Comparison of ENCODE assay signal across 1 cellular context in the genomic region with DNA sequence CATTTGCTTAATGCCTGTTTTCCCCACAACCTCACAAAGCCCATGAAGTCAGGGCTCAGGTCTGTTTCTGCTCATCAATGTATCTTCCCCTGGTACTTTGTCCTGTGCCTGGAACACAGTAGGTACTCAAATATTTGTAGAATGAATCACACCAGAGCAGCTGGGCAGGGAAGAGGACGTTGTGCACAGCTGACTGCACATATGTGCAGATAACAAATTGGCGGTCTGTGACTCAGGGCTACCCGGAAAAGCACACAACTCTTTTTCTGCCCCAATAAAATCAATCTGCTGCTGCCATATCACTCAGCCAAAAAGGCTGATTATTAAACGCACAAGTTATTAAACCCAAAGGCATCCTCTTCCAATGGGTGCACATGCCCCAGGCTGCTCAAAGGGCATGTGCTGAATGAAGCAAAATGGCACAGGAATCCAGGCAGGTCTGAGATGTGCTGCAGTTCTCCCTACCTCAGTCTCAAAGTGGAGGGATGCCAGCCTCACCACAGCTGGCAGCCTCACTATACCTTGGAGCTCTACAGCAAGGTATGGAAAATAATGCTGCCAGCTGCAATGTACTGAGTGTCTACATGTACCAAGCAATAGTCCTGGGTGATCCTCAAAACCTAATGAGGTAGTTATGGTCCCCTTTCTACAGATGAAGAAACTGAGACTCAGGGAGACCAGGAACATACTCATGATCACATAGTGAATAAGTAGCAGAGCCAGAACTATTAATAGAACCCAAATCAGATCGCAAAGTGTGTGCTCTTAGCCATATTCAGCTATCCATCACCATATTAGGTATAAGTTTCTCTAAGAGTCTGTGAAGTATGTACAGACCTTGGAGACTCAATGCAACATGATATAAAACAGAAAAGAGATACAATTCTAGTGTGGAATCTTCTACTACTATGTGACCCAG.
TF ChIP-seq lines count a peak whose summit lies in the region.

No MANE protein-coding gene starts in this region.

TF ChIP-seq in K562, 482 proteins besides CTCF, POLR2A, EP300 and RAD21 (continued from another document and continues in another):
- TF ChIP-seq, protein P1, sequence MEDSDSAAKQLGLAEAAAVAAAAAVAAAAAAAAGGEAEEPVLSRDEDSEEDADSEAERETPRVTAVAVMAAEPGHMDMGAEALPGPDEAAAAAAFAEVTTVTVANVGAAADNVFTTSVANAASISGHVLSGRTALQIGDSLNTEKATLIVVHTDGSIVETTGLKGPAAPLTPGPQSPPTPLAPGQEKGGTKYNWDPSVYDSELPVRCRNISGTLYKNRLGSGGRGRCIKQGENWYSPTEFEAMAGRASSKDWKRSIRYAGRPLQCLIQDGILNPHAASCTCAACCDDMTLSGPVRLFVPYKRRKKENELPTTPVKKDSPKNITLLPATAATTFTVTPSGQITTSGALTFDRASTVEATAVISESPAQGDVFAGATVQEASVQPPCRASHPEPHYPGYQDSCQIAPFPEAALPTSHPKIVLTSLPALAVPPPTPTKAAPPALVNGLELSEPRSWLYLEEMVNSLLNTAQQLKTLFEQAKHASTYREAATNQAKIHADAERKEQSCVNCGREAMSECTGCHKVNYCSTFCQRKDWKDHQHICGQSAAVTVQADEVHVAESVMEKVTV (CRISPR knock-in tag; IDR thresholded peaks at IDR 0.05), result no peak
- TF ChIP-seq TAF9B (IDR thresholded peaks at IDR 0.05; ENCODE audit: partially characterized antibody), result peak; percentile 100
- 0 out of 2 replicates have a peak, but pooled peaks have one; percentile 38 for TF ChIP-seq LEF1 (IDR thresholded peaks at IDR 0.05)
- TF ChIP-seq TEAD1 (CRISPR knock-in tag; IDR thresholded peaks at IDR 0.05), result peak; percentile 97 to 98
- TF ChIP-seq ASH1L (IDR thresholded peaks at IDR 0.05; ENCODE audit: borderline replicate concordance, low read depth, partially characterized antibody), result no peak
- TF ChIP-seq SMARCE1 (IDR thresholded peaks at IDR 0.05), result peak; percentile 93
- TF ChIP-seq, protein P2, sequence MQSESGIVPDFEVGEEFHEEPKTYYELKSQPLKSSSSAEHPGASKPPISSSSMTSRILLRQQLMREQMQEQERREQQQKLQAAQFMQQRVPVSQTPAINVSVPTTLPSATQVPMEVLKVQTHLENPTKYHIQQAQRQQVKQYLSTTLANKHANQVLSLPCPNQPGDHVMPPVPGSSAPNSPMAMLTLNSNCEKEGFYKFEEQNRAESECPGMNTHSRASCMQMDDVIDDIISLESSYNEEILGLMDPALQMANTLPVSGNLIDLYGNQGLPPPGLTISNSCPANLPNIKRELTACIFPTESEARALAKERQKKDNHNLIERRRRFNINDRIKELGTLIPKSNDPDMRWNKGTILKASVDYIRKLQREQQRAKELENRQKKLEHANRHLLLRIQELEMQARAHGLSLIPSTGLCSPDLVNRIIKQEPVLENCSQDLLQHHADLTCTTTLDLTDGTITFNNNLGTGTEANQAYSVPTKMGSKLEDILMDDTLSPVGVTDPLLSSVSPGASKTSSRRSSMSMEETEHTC (IDR thresholded peaks at IDR 0.05), result no peak
- TF ChIP-seq, protein P3, sequence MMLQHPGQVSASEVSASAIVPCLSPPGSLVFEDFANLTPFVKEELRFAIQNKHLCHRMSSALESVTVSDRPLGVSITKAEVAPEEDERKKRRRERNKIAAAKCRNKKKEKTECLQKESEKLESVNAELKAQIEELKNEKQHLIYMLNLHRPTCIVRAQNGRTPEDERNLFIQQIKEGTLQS (IDR thresholded peaks at IDR 0.05), result peak; percentile 93
- TF ChIP-seq, protein P3 (CRISPR knock-in tag; conservative IDR thresholded peaks at IDR 0.05), result peak; percentile 89
- TF ChIP-seq, protein P4, sequence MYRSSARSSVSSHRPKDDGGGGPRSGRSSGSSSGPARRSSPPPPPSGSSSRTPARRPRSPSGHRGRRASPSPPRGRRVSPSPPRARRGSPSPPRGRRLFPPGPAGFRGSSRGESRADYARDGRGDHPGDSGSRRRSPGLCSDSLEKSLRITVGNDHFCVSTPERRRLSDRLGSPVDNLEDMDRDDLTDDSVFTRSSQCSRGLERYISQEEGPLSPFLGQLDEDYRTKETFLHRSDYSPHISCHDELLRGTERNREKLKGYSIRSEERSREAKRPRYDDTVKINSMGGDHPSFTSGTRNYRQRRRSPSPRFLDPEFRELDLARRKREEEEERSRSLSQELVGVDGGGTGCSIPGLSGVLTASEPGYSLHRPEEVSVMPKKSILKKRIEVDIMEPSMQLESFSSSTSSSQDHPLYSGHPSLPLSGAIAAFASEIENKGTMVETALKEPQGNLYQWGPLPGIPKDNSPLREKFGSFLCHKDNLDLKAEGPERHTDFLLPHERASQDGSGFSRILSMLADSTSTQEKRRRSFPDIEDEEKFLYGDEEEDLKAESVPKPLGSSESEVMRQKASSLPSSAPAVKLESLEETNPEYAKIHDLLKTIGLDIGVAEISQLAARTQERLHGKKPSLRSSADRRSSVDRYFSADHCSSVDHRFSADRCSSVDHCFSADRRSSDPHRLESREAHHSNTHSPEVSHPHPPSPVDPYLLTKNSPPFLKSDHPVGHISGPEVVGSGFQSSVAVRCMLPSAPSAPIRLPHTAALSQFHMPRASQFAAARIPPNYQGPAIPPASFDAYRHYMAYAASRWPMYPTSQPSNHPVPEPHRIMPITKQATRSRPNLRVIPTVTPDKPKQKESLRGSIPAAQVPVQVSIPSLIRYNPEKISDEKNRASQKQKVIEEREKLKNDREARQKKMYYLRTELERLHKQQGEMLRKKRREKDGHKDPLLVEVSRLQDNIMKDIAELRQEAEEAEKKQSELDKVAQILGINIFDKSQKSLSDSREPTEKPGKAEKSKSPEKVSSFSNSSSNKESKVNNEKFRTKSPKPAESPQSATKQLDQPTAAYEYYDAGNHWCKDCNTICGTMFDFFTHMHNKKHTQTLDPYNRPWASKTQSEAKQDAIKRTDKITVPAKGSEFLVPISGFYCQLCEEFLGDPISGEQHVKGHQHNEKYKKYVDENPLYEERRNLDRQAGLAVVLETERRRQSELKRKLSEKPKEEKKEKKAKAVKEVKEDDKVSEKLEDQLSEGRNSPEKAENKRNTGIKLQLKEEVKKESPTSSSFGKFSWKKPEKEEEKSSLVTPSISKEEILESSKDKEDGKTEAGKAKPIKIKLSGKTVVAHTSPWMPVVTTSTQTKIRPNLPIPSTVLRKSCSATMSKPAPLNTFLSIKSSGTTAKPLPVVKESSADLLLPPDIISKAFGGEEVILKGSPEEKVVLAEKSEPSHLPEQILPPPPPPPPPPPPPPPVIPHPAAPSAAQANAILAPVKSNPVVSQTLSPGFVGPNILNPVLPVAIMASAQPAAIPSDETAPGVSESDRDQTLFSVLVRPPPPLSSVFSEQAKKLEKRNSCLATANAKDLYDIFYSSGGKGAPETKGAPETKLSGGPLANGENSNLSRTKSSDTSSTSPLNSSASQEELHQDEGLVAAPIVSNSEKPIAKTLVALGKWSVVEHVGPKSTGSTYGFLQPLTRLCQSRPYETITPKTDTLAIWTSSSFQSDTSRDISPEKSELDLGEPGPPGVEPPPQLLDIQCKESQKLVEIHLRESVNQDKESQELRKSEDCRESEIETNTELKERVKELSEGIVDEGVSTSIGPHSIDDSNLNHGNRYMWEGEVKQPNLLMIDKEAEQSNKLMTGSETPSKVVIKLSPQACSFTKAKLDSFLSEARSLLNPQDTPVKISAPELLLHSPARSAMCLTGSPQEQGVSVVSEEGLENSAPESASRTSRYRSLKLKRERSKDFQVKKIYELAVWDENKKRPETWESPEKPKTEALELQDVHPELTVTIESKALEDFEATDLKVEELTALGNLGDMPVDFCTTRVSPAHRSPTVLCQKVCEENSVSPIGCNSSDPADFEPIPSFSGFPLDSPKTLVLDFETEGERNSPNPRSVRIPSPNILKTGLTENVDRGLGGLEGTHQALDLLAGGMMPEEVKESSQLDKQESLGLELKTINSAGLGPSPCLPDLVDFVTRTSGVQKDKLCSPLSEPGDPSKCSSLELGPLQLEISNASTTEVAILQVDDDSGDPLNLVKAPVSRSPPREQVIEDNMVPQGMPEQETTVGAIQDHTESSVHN (IDR thresholded peaks at IDR 0.05; ENCODE audit: borderline replicate concordance in 1 of 2, low read depth in 1 of 2), result peak in 1 of 2 experiments; percentile 100; a peak in 2 of 4 replicates
- TF ChIP-seq FOS (IDR thresholded peaks at IDR 0.05; ENCODE audit: extremely low read depth, insufficient read length), result peak; percentile 73
- no peak for TF ChIP-seq FIP1L1 (IDR thresholded peaks at IDR 0.05; ENCODE audit: low read depth, low read length, poor library complexity, severe bottlenecking)
- no peak for TF ChIP-seq DIDO1 (tag; IDR thresholded peaks at IDR 0.05; ENCODE audit: low read depth)
- no peak for TF ChIP-seq EWSR1 (IDR thresholded peaks at IDR 0.05; ENCODE audit: borderline replicate concordance, low read depth, partially characterized antibody)
- TF ChIP-seq MAFK (IDR thresholded peaks at IDR 0.05; ENCODE audit: low read length), result peak; percentile 21; the same call in 1 of the 2 replicates
- no peak for TF ChIP-seq HNRNPL (IDR thresholded peaks at IDR 0.05; ENCODE audit: low read depth, low read length)
- TF ChIP-seq, protein P5, sequence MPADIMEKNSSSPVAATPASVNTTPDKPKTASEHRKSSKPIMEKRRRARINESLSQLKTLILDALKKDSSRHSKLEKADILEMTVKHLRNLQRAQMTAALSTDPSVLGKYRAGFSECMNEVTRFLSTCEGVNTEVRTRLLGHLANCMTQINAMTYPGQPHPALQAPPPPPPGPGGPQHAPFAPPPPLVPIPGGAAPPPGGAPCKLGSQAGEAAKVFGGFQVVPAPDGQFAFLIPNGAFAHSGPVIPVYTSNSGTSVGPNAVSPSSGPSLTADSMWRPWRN (IDR thresholded peaks at IDR 0.05; ENCODE audit: low read depth), result peak; percentile 57; the same call in 1 of the 2 replicates
- TF ChIP-seq CREM (IDR thresholded peaks at IDR 0.05; ENCODE audit: low read depth), result peak; percentile 74
- peak; percentile 42; the same call in 1 of the 2 replicates for TF ChIP-seq NBN (IDR thresholded peaks at IDR 0.05; ENCODE audit: low read depth)
- peak; percentile 82; the same call in 1 of the 2 replicates for TF ChIP-seq CTBP1 (IDR thresholded peaks at IDR 0.05; ENCODE audit: borderline replicate concordance)
- TF ChIP-seq TSC22D4 (tag; IDR thresholded peaks at IDR 0.05), result no peak
- peak; percentile 66 for TF ChIP-seq ELF1 (tag; IDR thresholded peaks at IDR 0.05)
- TF ChIP-seq NEUROD1 (IDR thresholded peaks at IDR 0.05; ENCODE audit: borderline replicate concordance, low read depth, low read length, partially characterized antibody), result peak; percentile 57
- TF ChIP-seq CBFA2T3 (IDR thresholded peaks at IDR 0.05), result peak; percentile 92
- peak; percentile 98 for TF ChIP-seq DACH1 (IDR thresholded peaks at IDR 0.05; ENCODE audit: partially characterized antibody)
- peak; percentile 98 for TF ChIP-seq MYNN (IDR thresholded peaks at IDR 0.05)
- TF ChIP-seq MYNN (CRISPR knock-in tag; IDR thresholded peaks at IDR 0.05), result no peak
- TF ChIP-seq TCF3 (CRISPR knock-in tag; IDR thresholded peaks at IDR 0.05), result peak; percentile 85
- peak; percentile 72 for TF ChIP-seq PML (IDR thresholded peaks at IDR 0.05; ENCODE audit: low read length)
- peak in 1 of 2 experiments; percentile 24; a peak in 1 of 4 replicates for TF ChIP-seq NRF1 (conservative IDR thresholded peaks at IDR 0.05 in 1 of 2, IDR thresholded peaks at IDR 0.05 in 1 of 2)
- no peak for TF ChIP-seq ZBTB12 (CRISPR knock-in tag; IDR thresholded peaks at IDR 0.05)
- TF ChIP-seq MBD2 (IDR thresholded peaks at IDR 0.05; ENCODE audit: borderline replicate concordance, low read depth), result peak; percentile 67; the same call in 1 of the 2 replicates
- TF ChIP-seq KDM1A (IDR thresholded peaks at IDR 0.05), result peak; percentile 75 to 82
- no peak for TF ChIP-seq ETS1 (conservative IDR thresholded peaks at IDR 0.05; ENCODE audit: control insufficient read depth, low read depth, low read length)
- no peak for TF ChIP-seq ZNF512 (tag; IDR thresholded peaks at IDR 0.05)
- no peak for TF ChIP-seq IRF1 (CRISPR knock-in tag; IDR thresholded peaks at IDR 0.05; ENCODE audit: borderline replicate concordance)
- TF ChIP-seq ATF7 (IDR thresholded peaks at IDR 0.05), result peak; percentile 81
- peak; percentile 68 for TF ChIP-seq NFIC (IDR thresholded peaks at IDR 0.05)
- TF ChIP-seq HNRNPK (IDR thresholded peaks at IDR 0.05; ENCODE audit: low read depth, low read length, poor library complexity, severe bottlenecking), result no peak
